Comparison of ENCODE assay signal across 8 cellular contexts in the genomic region with DNA sequence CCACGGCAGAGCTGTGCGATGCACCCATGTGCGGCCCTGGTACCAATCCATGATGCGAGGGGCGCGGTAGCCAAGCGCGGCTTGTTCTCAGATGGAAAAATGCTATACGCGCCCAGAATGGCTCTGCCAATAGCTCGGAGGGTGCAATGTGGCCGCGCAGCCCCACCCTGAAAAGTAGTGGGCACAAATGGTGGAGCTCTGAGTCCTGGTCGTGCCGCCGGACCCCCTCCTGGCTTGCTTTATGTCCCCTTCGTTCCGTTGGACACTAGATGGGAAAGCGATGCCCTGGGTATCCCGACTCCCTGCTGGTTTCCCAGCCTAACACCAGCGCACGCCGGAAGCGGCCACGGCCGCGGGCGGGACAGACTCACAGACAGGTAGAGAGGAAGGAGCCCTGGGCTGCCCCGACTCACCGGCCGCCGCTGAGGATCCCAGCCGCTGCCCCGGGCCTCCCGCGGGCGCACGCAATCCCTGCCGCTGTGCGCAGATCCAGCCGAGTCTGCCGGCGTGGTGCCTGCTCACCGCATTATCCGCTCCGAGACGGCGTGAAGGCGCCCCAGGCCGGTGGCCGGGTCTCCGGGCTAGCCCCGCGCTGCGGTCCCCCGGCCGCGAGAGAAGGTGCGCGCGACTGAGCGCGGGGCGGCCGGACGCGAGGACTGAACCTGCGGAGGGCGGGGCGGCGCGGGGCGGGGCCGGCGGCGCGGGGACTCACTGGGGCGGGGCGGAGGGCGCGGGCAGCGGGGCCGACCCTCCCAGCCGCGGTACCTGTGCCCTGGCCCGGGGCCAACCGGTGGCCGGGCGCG. TPM values are rescaled to one million over a fixed set of nuclear protein-coding genes. Genes with fewer than 3 reads are reported as not detected.
A peak's percentile ranks its signal among the peaks of the same experiment; 100 is the strongest.
DNase-seq lines count a peak whose midpoint lies in the region; ATAC-seq and TF ChIP-seq lines count a peak whose summit lies in the region.

Gene CDC42EP3 (minus strand): TSS at position 630 of the 803 bp plus-strand sequence. CDS start 25,055 bp downstream, outside the sequence.

- H3K4me1 Mint-ChIP-seq in naive thymus-derived CD4-positive, alpha-beta T cell = peaks cover 35 to 51% (median 48%) of the 10 kb centered on the region in 7 donors

- no peaks in the 10 kb centered on the region for H3K9me3 ChIP-seq in naive thymus-derived CD4-positive, alpha-beta T cell (ENCODE audit: control insufficient read depth in 2 of 3, low read length in 3 of 3)
- no peaks in the 10 kb centered on the region for H3K9me3 ChIP-seq in stomach

- ATAC-seq in GM18873 (IDR thresholded peaks at IDR 0.05; ENCODE audit: low FRiP score, unreplicated experiment) (peak; percentile 26), HG03108 (IDR thresholded peaks at IDR 0.05; ENCODE audit: unreplicated experiment) (peak; percentile 37)
- peak; percentile 78 for ATAC-seq in naive thymus-derived CD4-positive, alpha-beta T cell

- H3K4me3 ChIP-seq in AG04449 (ENCODE audit: low read depth, low read length) = peak within 1 kb of the TSS; percentile 91
- peak within 1 kb of the TSS; percentile 92 for H3K4me3 ChIP-seq in naive thymus-derived CD4-positive, alpha-beta T cell (ENCODE audit: low read length)
- H3K4me3 ChIP-seq in stomach = peak within 1 kb of the TSS; percentile 66 to 90 (median 78)

- DNase-seq in AG04449 (ENCODE audit: low read depth, low spot score) = no peak
- DNase-seq in NOMO-1 (lab: John Stamatoyannopoulos, UW; ENCODE audit: unreplicated experiment in 2 of 2) = peak; percentile 58 to 82
- DNase-seq in activated T-cell treated with anti-CD3 and anti-CD28 coated beads for 24 hours (ENCODE audit: low read depth) = peak; percentile 48
- DNase-seq in erythroblast (lab: John Stamatoyannopoulos, UW) = peak; percentile 37 to 48
- DNase-seq in naive thymus-derived CD4-positive, alpha-beta T cell = peak; percentile 23 to 77 (median 47)
- DNase-seq in stomach = peak; percentile 80

- TF ChIP-seq POLR2A in erythroblast (IDR thresholded peaks at IDR 0.05; ENCODE audit: low read length) = no peak
- peak in 1 of 4 donors; percentile 38 for TF ChIP-seq POLR2A in stomach (IDR thresholded peaks at IDR 0.05)

- H3K36me3 ChIP-seq in naive thymus-derived CD4-positive, alpha-beta T cell (ENCODE audit: control insufficient read depth in 2 of 3, insufficient read depth in 3 of 3, low read length in 3 of 3) = peaks cover 0 to 5% (median 0%) of the 10 kb centered on the region in 3 experiments
- no peaks in the 10 kb centered on the region for H3K36me3 ChIP-seq in stomach

- WGBS in stomach, 5 donors = 0 to 1% (median 0%) methylated on average over 13 to 90 of the region's 90 CpGs

- H3K27me3 Mint-ChIP-seq in naive thymus-derived CD4-positive, alpha-beta T cell = peaks cover 0 to 2% (median 0%) of the 10 kb centered on the region in 5 donors

- peaks cover 26 to 32% of the 10 kb centered on the region in 2 donors for H3K4me1 ChIP-seq in naive thymus-derived CD4-positive, alpha-beta T cell (ENCODE audit: control insufficient read depth in 2 of 2, insufficient read depth in 2 of 2, low read length in 2 of 2)
- peaks cover 22 to 73% (median 43%) of the 10 kb centered on the region in 4 donors for H3K4me1 ChIP-seq in stomach

- TF ChIP-seq CTCF in AG04449 (IDR thresholded peaks at IDR 0.05; ENCODE audit: insufficient read depth, low read length, missing control alignments) (no peak), stomach (IDR thresholded peaks at IDR 0.05) (no peak)

- CTCF ChIA-PET in AG04449 (lab: Yijun Ruan, JAX) = interaction anchor here (0.7 to 8.4 kb wide), 8 partner anchors 19 to 275 kb away, joined by 3 to 36 read pairs (median 4); no protein-coding TSS in a partner anchor
- CTCF ChIA-PET in naive thymus-derived CD4-positive, alpha-beta T cell (lab: Charles Lee) = interaction anchor here (0.7 kb wide), 1 partner anchor 17 kb away, joined by 3 read pairs; no protein-coding TSS in a partner anchor

- peak within 1 kb of the TSS; percentile 85 to 98 (median 94) for H3K4me3 Mint-ChIP-seq in naive thymus-derived CD4-positive, alpha-beta T cell

- POLR2A ChIA-PET in AG04449 (lab: Yijun Ruan, JAX) = interaction anchor here (0.6 to 4.0 kb wide), 26 partner anchors 16 to 351 kb away, joined by 3 to 35 read pairs (median 5); no protein-coding TSS in a partner anchor
- POLR2A ChIA-PET in naive thymus-derived CD4-positive, alpha-beta T cell (lab: Charles Lee) = interaction anchor here (0.8 to 1.9 kb wide), 11 partner anchors 12 to 94 kb away, joined by 3 to 7 read pairs (median 3); no protein-coding TSS in a partner anchor

- H3K36me3 Mint-ChIP-seq in naive thymus-derived CD4-positive, alpha-beta T cell = no peaks in the 10 kb centered on the region

- no peaks in the 10 kb centered on the region for H3K9me3 Mint-ChIP-seq in naive thymus-derived CD4-positive, alpha-beta T cell

- intact Hi-C loops in naive thymus-derived CD4-positive, alpha-beta T cell (cut with micrococcal nuclease) = loop anchor here (1.0 to 10.0 kb wide), 17 partner anchors 12 to 1450 kb away; partner anchors contain the start of genes STRN (in 2 of the 2), GPATCH11 (in 1 of the 2), HEATR5B (in 1 of the 2) and PRKD3 (in 1 of the 2)
- intact Hi-C loops in stomach (cut with DNase I; ENCODE audit: low total_unique reads) = no loop called here

- peak within 1 kb of the TSS; percentile 73 to 91 (median 88) for H3K27ac Mint-ChIP-seq in naive thymus-derived CD4-positive, alpha-beta T cell

- TF ChIP-seq EP300 in stomach (IDR thresholded peaks at IDR 0.05) = no peak

- no peaks in the 10 kb centered on the region for H3K27me3 ChIP-seq in naive thymus-derived CD4-positive, alpha-beta T cell (ENCODE audit: control insufficient read depth in 2 of 2, insufficient read depth in 2 of 2, low read length in 2 of 2)
- H3K27me3 ChIP-seq in stomach = no peaks in the 10 kb centered on the region

- peak within 1 kb of the TSS; percentile 72 for H3K27ac ChIP-seq in naive thymus-derived CD4-positive, alpha-beta T cell (ENCODE audit: low read depth, low read length)
- H3K27ac ChIP-seq in stomach = peak within 1 kb of the TSS; percentile 89 to 96 (median 94)

RNA-seq across cellular contexts. Expression of gene CDC42EP3, which starts in this region (rescaled TPM):
- total RNA-seq in naive thymus-derived CD4-positive, alpha-beta T cell = 10 to 100 TPM; 15.9 to 96.3 (median 17.7) TPM
- polyA plus RNA-seq in naive thymus-derived CD4-positive, alpha-beta T cell = 10 to 100 TPM; 26.7 to 29.2 TPM
- 10 to 100 TPM; 16.2 to 89.7 (median 26.3) TPM for total RNA-seq in stomach
- 1 to 10 TPM; 6.7 to 8.9 (median 6.7) TPM for polyA plus RNA-seq in stomach

Comparison
In these comparisons a context has a peak if more than half of its experiments do, and no peak if none do; other contexts are left out.
1. ATAC-seq: peak in every context shown above with its lines; median percentile 78 in naive thymus-derived CD4-positive, alpha-beta T cell; 37 in HG03108; 26 in GM18873.